Comparison of ENCODE assay signal across 14 cellular contexts in the genomic region with DNA sequence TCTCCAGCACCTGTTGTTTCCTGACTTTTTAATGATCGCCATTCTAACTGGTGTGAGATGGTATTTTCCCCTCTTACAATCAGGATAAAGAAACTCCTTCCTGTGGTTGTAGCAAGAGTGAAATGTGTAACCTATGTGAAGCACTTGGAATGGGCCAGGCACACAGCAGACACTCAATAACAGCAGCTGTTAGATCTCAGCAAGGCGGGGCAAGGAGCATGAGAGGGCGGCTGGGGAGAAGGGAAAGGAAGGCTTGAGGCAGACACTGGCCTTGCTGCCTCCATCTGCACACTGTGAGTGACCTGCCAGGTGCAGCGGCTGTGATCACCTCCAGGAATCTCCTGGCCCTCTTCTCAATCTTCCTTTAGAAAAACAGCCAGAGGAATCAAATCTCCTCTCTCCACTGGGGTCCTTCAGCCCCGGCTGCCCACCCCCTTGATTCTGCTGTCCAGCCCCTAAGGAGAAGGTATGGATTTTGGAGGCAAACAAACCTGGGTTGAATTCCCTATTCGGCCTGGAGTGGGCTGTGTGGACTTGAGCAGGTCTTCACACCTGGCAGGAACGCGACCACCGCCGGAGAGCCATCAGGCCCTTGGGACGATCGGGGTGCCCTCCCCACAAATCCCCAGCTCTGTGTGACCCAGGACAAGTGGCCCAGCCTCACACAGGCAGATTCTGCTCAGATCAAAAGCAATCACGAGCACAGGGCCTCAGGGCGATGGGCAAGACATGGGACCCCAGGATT. TPM values are rescaled to one million over a fixed set of nuclear protein-coding genes. Genes with fewer than 3 reads are reported as not detected.
DNase-seq lines count a peak whose midpoint lies in the region; ATAC-seq and TF ChIP-seq lines count a peak whose summit lies in the region.
"Had no signal": no experiment of that assay in that cellular context is flagged by ENCODE, and none has a peak within 500 bp of the region (broad histone marks: within the 10 kb centered on the region; RNA-seq: fewer than 3 reads in every experiment).

No MANE protein-coding gene starts in this region.

- H2AFZ ChIP-seq in neural progenitor cell (replicated peaks): no peak overlapping the region

- POLR2A ChIA-PET in AG04450 (lab: Yijun Ruan, JAX): interaction anchor here (1.7 kb wide), 1 partner anchor 22 kb away, joined by 8 read pairs; no protein-coding TSS in a partner anchor

- H3K4me3 Mint-ChIP-seq in endodermal cell (peak overlapping the region; percentile 25), neural progenitor cell (peak overlapping the region; percentile 53)
- H3K4me3 Mint-ChIP-seq: activated T-cell treated with anti-CD3 and anti-CD28 coated beads, Interleukin-2, amount 50 U/mL, for 24 hours had no signal

- H3K4me3 ChIP-seq in AG04450 (ENCODE audit: low read depth, low read length): no peak overlapping the region
- H3K4me3 ChIP-seq in endodermal cell (ENCODE audit: low read length): no peak overlapping the region
- H3K4me3 ChIP-seq in neural progenitor cell: no peak overlapping the region
- H3K4me3 ChIP-seq: stomach had no signal

- CTCF ChIA-PET in AG04450 (lab: Charles Lee): interaction anchor here (0.9 kb wide), 1 partner anchor 16 kb away, joined by 13 read pairs; no protein-coding TSS in a partner anchor

- peaks cover 24% of the 10 kb centered on the region for H3K27me3 ChIP-seq in AG04450 (ENCODE audit: control insufficient read depth, insufficient read depth, low read length)
- peaks cover 46% of the 10 kb centered on the region for H3K27me3 ChIP-seq in endodermal cell (ENCODE audit: control insufficient read depth, insufficient read depth, low read length, poor library complexity, severe bottlenecking)
- H3K27me3 ChIP-seq in neural progenitor cell: no peaks in the 10 kb centered on the region
- H3K27me3 ChIP-seq: stomach had no signal

- peaks cover 3% of the 10 kb centered on the region; the same call in 1 of the 2 replicates for H3K9me3 ChIP-seq in AG04450 (ENCODE audit: control insufficient read depth, insufficient read depth, low read length)
- H3K9me3 ChIP-seq in endodermal cell (ENCODE audit: control insufficient read depth, low read length): no peaks in the 10 kb centered on the region
- no peaks in the 10 kb centered on the region for H3K9me3 ChIP-seq in neural progenitor cell (ENCODE audit: low read depth)
- H3K9me3 ChIP-seq: stomach had no signal

- H3K9me3 Mint-ChIP-seq in endodermal cell: no peaks in the 10 kb centered on the region
- peaks cover 2% of the 10 kb centered on the region for H3K9me3 Mint-ChIP-seq in neural progenitor cell
- H3K9me3 Mint-ChIP-seq: activated naive CD4-positive, alpha-beta T cell treated with anti-CD3 and anti-CD28 coated beads, Interleukin-2, amount 50 U/mL, for 72 hours; activated T-cell treated with anti-CD3 and anti-CD28 coated beads, Interleukin-2, amount 50 U/mL, for 24 hours; CD8-positive, alpha-beta memory T cell had no signal

- H3F3A ChIP-seq in neural progenitor cell (ENCODE audit: low read depth): peaks cover 65% of the 10 kb centered on the region

- DNase-seq in AG04450 (ENCODE audit: low read depth, low spot score) (no peak), LHCN-M2 (ENCODE audit: low read depth) (peak; percentile 82), endodermal cell (no peak), neural progenitor cell (ENCODE audit: low spot score) (no peak), middle frontal gyrus (ENCODE audit: extremely low spot score, low spot score) (no peak), NCI-H2029 treated with DMSO at 0.1 percent for 48 hours (lab: John Stamatoyannopoulos, UW) (no peak)
- DNase-seq: activated CD4-positive, alpha-beta T cell treated with anti-CD3 and anti-CD28 coated beads, Interleukin-2, amount 50 U/mL, for 4 hours; activated T-cell treated with anti-CD3 and anti-CD28 coated beads, Interleukin-2, amount 50 U/mL, for 24 hours; CD8-positive, alpha-beta memory T cell; NCI-H1436 treated with DMSO at 0.1 percent for 48 hours; stomach had no signal

- ATAC-seq in HG03439 (IDR thresholded peaks at IDR 0.05; ENCODE audit: unreplicated experiment): no peak
- ATAC-seq in GM21515 (IDR thresholded peaks at IDR 0.05; ENCODE audit: unreplicated experiment): no peak
- ATAC-seq: activated naive CD4-positive, alpha-beta T cell treated with anti-CD3 and anti-CD28 coated beads, Interleukin-2, amount 50 U/mL, for 72 hours had no signal

- H3K36me3 Mint-ChIP-seq in endodermal cell (ENCODE audit: low read depth) (no peaks in the 10 kb centered on the region), neural progenitor cell (no peaks in the 10 kb centered on the region)
- H3K36me3 Mint-ChIP-seq: activated naive CD4-positive, alpha-beta T cell treated with anti-CD3 and anti-CD28 coated beads, Interleukin-2, amount 50 U/mL, for 72 hours; CD8-positive, alpha-beta memory T cell had no signal

- peak overlapping the region; percentile 87 for H3K27ac Mint-ChIP-seq in endodermal cell
- H3K27ac Mint-ChIP-seq in neural progenitor cell: peak overlapping the region; percentile 93
- H3K27ac Mint-ChIP-seq: activated naive CD4-positive, alpha-beta T cell treated with anti-CD3 and anti-CD28 coated beads, Interleukin-2, amount 50 U/mL, for 72 hours; activated T-cell treated with anti-CD3 and anti-CD28 coated beads, Interleukin-2, amount 50 U/mL, for 24 hours; CD8-positive, alpha-beta memory T cell had no signal

- peaks cover 17% of the 10 kb centered on the region for H3K27me3 Mint-ChIP-seq in endodermal cell (ENCODE audit: insufficient read depth)
- peaks cover 2% of the 10 kb centered on the region for H3K27me3 Mint-ChIP-seq in neural progenitor cell (ENCODE audit: insufficient read depth, low read depth)

- no peaks in the 10 kb centered on the region for H3K79me2 ChIP-seq in neural progenitor cell (ENCODE audit: low read depth)

- H3K27ac ChIP-seq in AG04450 (ENCODE audit: low read depth, low read length) (peak overlapping the region; percentile 68), endodermal cell (ENCODE audit: low read depth, low read length) (no peak overlapping the region), neural progenitor cell (no peak overlapping the region)

- 89 to 90% methylated on average over 7 to 13 of the region's 14 CpGs for WGBS in endodermal cell (ENCODE audit: insufficient coverage in 1 of 2, insufficient read length in 1 of 2), 2 experiments

- no peaks in the 10 kb centered on the region for H3K36me3 ChIP-seq in endodermal cell (ENCODE audit: control insufficient read depth, insufficient read depth, low read length)
- H3K36me3 ChIP-seq in neural progenitor cell: no peaks in the 10 kb centered on the region
- H3K36me3 ChIP-seq: stomach had no signal

- H4K20me1 ChIP-seq in neural progenitor cell (ENCODE audit: low read depth): peaks cover 9% of the 10 kb centered on the region

- no peak for TF ChIP-seq CTCF in AG04450 (IDR thresholded peaks at IDR 0.05; ENCODE audit: low read depth, low read length)
- TF ChIP-seq CTCF in endodermal cell (conservative IDR thresholded peaks at IDR 0.05): no peak
- no peak for TF ChIP-seq CTCF in neural progenitor cell (IDR thresholded peaks at IDR 0.05)

- peak overlapping the region; percentile 74 for H3K4me2 ChIP-seq in neural progenitor cell

- H3K4me1 ChIP-seq in endodermal cell (ENCODE audit: control insufficient read depth, insufficient read depth, low read length) (peaks cover 22% of the 10 kb centered on the region), neural progenitor cell (peaks cover 76% of the 10 kb centered on the region)

- H3K4me1 Mint-ChIP-seq in endodermal cell: peaks cover 31% of the 10 kb centered on the region
- H3K4me1 Mint-ChIP-seq in neural progenitor cell: peaks cover 51% of the 10 kb centered on the region
- H3K4me1 Mint-ChIP-seq: CD8-positive, alpha-beta memory T cell had no signal

- H3K9ac ChIP-seq in endodermal cell (ENCODE audit: extremely low read depth, low read length, poor library complexity, severe bottlenecking) (no peak overlapping the region), neural progenitor cell (no peak overlapping the region)

RNA-seq across cellular contexts. Expression of gene RPUSD4, which starts 49.0 kb away (rescaled TPM):
- polyA plus RNA-seq in AG04450 (2011; rRNA removed): 22.0 and 24.9 TPM in 2 replicates
- 48.9 and 52.4 TPM in 2 replicates for polyA minus RNA-seq in AG04450 (2011; rRNA and poly(A)+ RNA removed)
- total RNA-seq in LHCN-M2 (2014; rRNA removed) (22.4 and 33.3 TPM in 2 replicates), endodermal cell (10 to 100 TPM; 36.8 to 37.7 TPM), neural progenitor cell (ENCODE audit: low replicate concordance) (46.7 and 47.1 TPM in 2 replicates)
- 15.9 TPM for polyA plus RNA-seq in LHCN-M2 (2012)
- polyA plus RNA-seq in endodermal cell (2013, experiment 1 of 2): 29.1 TPM
- polyA plus RNA-seq in endodermal cell (2013, experiment 2 of 2): 28.5 TPM

RNA-seq across cellular contexts. Expression of gene FAM118B, which starts 49.1 kb away (rescaled TPM):
- polyA plus RNA-seq in AG04450 (2011; rRNA removed): 29.5 and 36.7 TPM in 2 replicates
- 13.4 and 17.7 TPM in 2 replicates for polyA minus RNA-seq in AG04450 (2011; rRNA and poly(A)+ RNA removed)
- total RNA-seq in LHCN-M2 (2014; rRNA removed): 26.2 and 35.2 TPM in 2 replicates
- 17.2 TPM for polyA plus RNA-seq in LHCN-M2 (2012)
- total RNA-seq in endodermal cell: 10 to 100 TPM; 40.1 to 40.8 TPM
- polyA plus RNA-seq in endodermal cell (2013, experiment 1 of 2): 28.2 TPM
- polyA plus RNA-seq in endodermal cell (2013, experiment 2 of 2): 33.3 TPM
- total RNA-seq in neural progenitor cell (ENCODE audit: low replicate concordance): 42.4 and 43.2 TPM in 2 replicates
